Comparison of ENCODE assay signal across 11 cellular contexts in genomic region chr12:6460751-6461371, GRCh38. TPM values are rescaled to one million over a fixed set of nuclear protein-coding genes. Genes with fewer than 3 reads are reported as not detected.
DNase-seq lines count a peak whose midpoint lies in the region; ATAC-seq and TF ChIP-seq lines count a peak whose summit lies in the region.
"Had no signal": no experiment of that assay in that cellular context is flagged by ENCODE, and none has a peak within 500 bp of the region (broad histone marks: within the 10 kb centered on the region; RNA-seq: fewer than 3 reads in every experiment).

No MANE protein-coding gene starts in this region.

- WGBS in testis, 2 donors, result 91 to 92% methylated on average over 10 of the region's 10 CpGs

- H3K4me1 Mint-ChIP-seq in activated CD8-positive, alpha-beta T cell treated with anti-CD3 and anti-CD28 coated beads, Interleukin-2, amount 10 ng/mL, durations not matched to agents 7 days and 5 days (ENCODE audit: low read depth), result peaks cover 87% of the 10 kb centered on the region
- peaks cover 89% of the 10 kb centered on the region for H3K4me1 Mint-ChIP-seq in stimulated activated memory B cell treated with anti-CD40 and anti-IgM and Interleukin-4, amounts not matched to agents 10 μg/mL and 1 μg/mL and 100 μg/mL, for 72 hours

- TF ChIP-seq CTCF in testis (IDR thresholded peaks at IDR 0.05), result no peak

- no peaks in the 10 kb centered on the region for H3K9me3 Mint-ChIP-seq in activated CD8-positive, alpha-beta T cell treated with anti-CD3 and anti-CD28 coated beads, Interleukin-2, amount 10 ng/mL, durations not matched to agents 7 days and 5 days (ENCODE audit: insufficient read depth)
- no peaks in the 10 kb centered on the region for H3K9me3 Mint-ChIP-seq in stimulated activated memory B cell treated with anti-CD40 and anti-IgM and Interleukin-4, amounts not matched to agents 10 μg/mL and 1 μg/mL and 100 μg/mL, for 72 hours

- H3K4me3 ChIP-seq in Jurkat, Clone E6-1 (ENCODE audit: low read length), result peak overlapping the region; percentile 44
- no peak overlapping the region for H3K4me3 ChIP-seq in testis

- H3K4me3 Mint-ChIP-seq in activated CD8-positive, alpha-beta T cell treated with anti-CD3 and anti-CD28 coated beads, Interleukin-2, amount 10 ng/mL, durations not matched to agents 7 days and 5 days, result peak overlapping the region; percentile 71
- peak overlapping the region; percentile 34 for H3K4me3 Mint-ChIP-seq in stimulated activated memory B cell treated with anti-CD40 and anti-IgM and Interleukin-4, amounts not matched to agents 10 μg/mL and 1 μg/mL and 100 μg/mL, for 72 hours

- peak; percentile 35 for ATAC-seq in activated CD8-positive, alpha-beta T cell treated with anti-CD3 and anti-CD28 coated beads, Interleukin-2, amount 10 ng/mL, durations not matched to agents 7 days and 5 days
- ATAC-seq in left cardiac atrium (peak; percentile 33 to 62), HG03095 (IDR thresholded peaks at IDR 0.05; ENCODE audit: unreplicated experiment) (no peak)
- peak; percentile 1 for ATAC-seq in stimulated activated memory B cell treated with anti-CD40 and anti-IgM and Interleukin-4, amounts not matched to agents 10 μg/mL and 1 μg/mL and 100 μg/mL, for 72 hours

- H3K36me3 Mint-ChIP-seq in activated CD8-positive, alpha-beta T cell treated with anti-CD3 and anti-CD28 coated beads, Interleukin-2, amount 10 ng/mL, durations not matched to agents 7 days and 5 days (ENCODE audit: low read depth), result peaks cover 91% of the 10 kb centered on the region
- H3K36me3 Mint-ChIP-seq in stimulated activated memory B cell treated with anti-CD40 and anti-IgM and Interleukin-4, amounts not matched to agents 10 μg/mL and 1 μg/mL and 100 μg/mL, for 72 hours, result peaks cover 87% of the 10 kb centered on the region

- H3K9me3 ChIP-seq in testis, result no peaks in the 10 kb centered on the region

- H3K36me3 ChIP-seq in testis (ENCODE audit: low read depth, missing control alignments), result no peaks in the 10 kb centered on the region

- CTCF ChIA-PET in activated CD8-positive, alpha-beta T cell treated with anti-CD3 and anti-CD28 coated beads, Interleukin-2, amount 10 ng/mL, durations not matched to agents 7 days and 5 days (lab: Charles Lee), result interaction anchor here (1.0 to 10.9 kb wide), 10 partner anchors 9 to 182 kb away, joined by 3 to 288 read pairs (median 5); partner anchors contain the start of genes CD27, TAPBPL and VAMP1

- no peak for DNase-seq in Jurkat, Clone E6-1 (ENCODE audit: low read depth, low spot score)
- DNase-seq in activated CD8-positive, alpha-beta T cell treated with anti-CD3 and anti-CD28 coated beads, Interleukin-2, amount 10 ng/mL, durations not matched to agents 7 days and 5 days, result peak; percentile 52
- DNase-seq in left cardiac atrium (no peak), testis (no peak), NOMO-1 (lab: John Stamatoyannopoulos, UW; ENCODE audit: unreplicated experiment in 2 of 2) (no peak), GF-D8 (lab: John Stamatoyannopoulos, UW) (no peak)
- DNase-seq: NCI-H526 treated with DMSO at 0.1 percent for 48 hours had no signal

- intact Hi-C loops in left cardiac atrium (cut with DNase I), result loop anchor here in 1 of 2 donors (5.0 kb wide), 1 partner anchor 39 kb away; no protein-coding TSS in a partner anchor
- intact Hi-C loops in testis (cut with DNase I; ENCODE audit: low total_unique reads), result no loop called here

- H3K27ac ChIP-seq in testis, result no peak overlapping the region
- H3K27ac ChIP-seq: VCaP had no signal

- H3K4me1 ChIP-seq in testis, result no peaks in the 10 kb centered on the region

- POLR2A ChIA-PET in activated CD8-positive, alpha-beta T cell treated with anti-CD3 and anti-CD28 coated beads, Interleukin-2, amount 10 ng/mL, durations not matched to agents 7 days and 5 days (lab: Charles Lee), result interaction anchor here (0.8 to 8.0 kb wide), 13 partner anchors 9 to 124 kb away, joined by 3 to 103 read pairs (median 20); partner anchors contain the start of genes CD27, GAPDH, MRPL51 and TAPBPL

- peak overlapping the region; percentile 99 for H3K27ac Mint-ChIP-seq in activated CD8-positive, alpha-beta T cell treated with anti-CD3 and anti-CD28 coated beads, Interleukin-2, amount 10 ng/mL, durations not matched to agents 7 days and 5 days
- peak overlapping the region; percentile 94 for H3K27ac Mint-ChIP-seq in stimulated activated memory B cell treated with anti-CD40 and anti-IgM and Interleukin-4, amounts not matched to agents 10 μg/mL and 1 μg/mL and 100 μg/mL, for 72 hours

- TF ChIP-seq POLR2A in testis (IDR thresholded peaks at IDR 0.05), result no peak

- no peaks in the 10 kb centered on the region for H3K27me3 ChIP-seq in testis

- no peaks in the 10 kb centered on the region for H3K27me3 Mint-ChIP-seq in activated CD8-positive, alpha-beta T cell treated with anti-CD3 and anti-CD28 coated beads, Interleukin-2, amount 10 ng/mL, durations not matched to agents 7 days and 5 days (ENCODE audit: low read depth)
- H3K27me3 Mint-ChIP-seq in stimulated activated memory B cell treated with anti-CD40 and anti-IgM and Interleukin-4, amounts not matched to agents 10 μg/mL and 1 μg/mL and 100 μg/mL, for 72 hours, result no peaks in the 10 kb centered on the region

RNA-seq across cellular contexts. Expression of gene TAPBPL, which starts 9.0 kb away (rescaled TPM):
- 15.2 TPM for polyA plus RNA-seq in Jurkat, Clone E6-1 (2012; ENCODE audit: insufficient read depth, insufficient read length)
- total RNA-seq in activated CD8-positive, alpha-beta T cell treated with anti-CD3 and anti-CD28 coated beads, Interleukin-2, amount 10 ng/mL, durations not matched to agents 7 days and 5 days, result 10 to 100 TPM; 31.2 to 32.5 TPM
- 10 to 100 TPM; 11.8 to 15.2 TPM for total RNA-seq in left cardiac atrium
- total RNA-seq in testis, result 10 to 100 TPM; 18.4 to 29.8 TPM
- polyA plus RNA-seq in testis (ENCODE audit: insufficient read depth, low read depth, low replicate concordance), result 20.1 TPM

RNA-seq across cellular contexts. Expression of gene VAMP1, which starts 9.6 kb away (rescaled TPM):
- polyA plus RNA-seq in Jurkat, Clone E6-1 (2012; ENCODE audit: insufficient read depth, insufficient read length), result 26.8 TPM
- 10 to 100 TPM; 46.6 to 48.9 TPM for total RNA-seq in activated CD8-positive, alpha-beta T cell treated with anti-CD3 and anti-CD28 coated beads, Interleukin-2, amount 10 ng/mL, durations not matched to agents 7 days and 5 days
- 1 to 10 TPM; 3.6 to 6.2 TPM for total RNA-seq in left cardiac atrium
- 10 to 100 TPM; 15.0 to 18.3 TPM for total RNA-seq in testis
- 12.7 TPM for polyA plus RNA-seq in testis (ENCODE audit: insufficient read depth, low read depth, low replicate concordance)

RNA-seq across cellular contexts. Expression of gene CD27, which starts 16.1 kb away (rescaled TPM):
- polyA plus RNA-seq in Jurkat, Clone E6-1 (2012; ENCODE audit: insufficient read depth, insufficient read length), result 6.7 TPM
- total RNA-seq in activated CD8-positive, alpha-beta T cell treated with anti-CD3 and anti-CD28 coated beads, Interleukin-2, amount 10 ng/mL, durations not matched to agents 7 days and 5 days, result 100 to 1,000 TPM; 112 to 131 TPM
- total RNA-seq in left cardiac atrium (under 1 TPM; 0.26 to 0.35 TPM), testis (under 1 TPM in 1 of 2 donors, not detected in 1; 0.74 TPM)
- polyA plus RNA-seq in testis (ENCODE audit: insufficient read depth, low read depth, low replicate concordance), result 3.7 TPM
- total RNA-seq: chondrocyte had no signal

RNA-seq across cellular contexts. Expression of gene MRPL51, which starts 32.2 kb away (rescaled TPM):
- 450 TPM for polyA plus RNA-seq in Jurkat, Clone E6-1 (2012; ENCODE audit: insufficient read depth, insufficient read length)
- 100 to 1,000 TPM; 217 to 228 TPM for total RNA-seq in activated CD8-positive, alpha-beta T cell treated with anti-CD3 and anti-CD28 coated beads, Interleukin-2, amount 10 ng/mL, durations not matched to agents 7 days and 5 days
- total RNA-seq in left cardiac atrium (100 to 1,000 TPM; 202 to 203 TPM), testis (100 to 1,000 TPM; 106 to 135 TPM)
- 343 TPM for polyA plus RNA-seq in testis (ENCODE audit: insufficient read depth, low read depth, low replicate concordance)

RNA-seq across cellular contexts. Expression of gene NCAPD2, which starts 33.0 kb away (rescaled TPM):
- polyA plus RNA-seq in Jurkat, Clone E6-1 (2012; ENCODE audit: insufficient read depth, insufficient read length), result 88.5 TPM
- 100 to 1,000 TPM; 195 to 201 TPM for total RNA-seq in activated CD8-positive, alpha-beta T cell treated with anti-CD3 and anti-CD28 coated beads, Interleukin-2, amount 10 ng/mL, durations not matched to agents 7 days and 5 days
- total RNA-seq in left cardiac atrium (10 to 100 TPM; 12.4 to 15.8 TPM), testis (10 to 100 TPM; 42.9 to 43.1 TPM)
- polyA plus RNA-seq in testis (ENCODE audit: insufficient read depth, low read depth, low replicate concordance), result 46.6 TPM

Comparison
In these comparisons a context has a peak if more than half of its experiments do, and no peak if none do; other contexts are left out.
1. RNA of gene CD27, which starts 16.1 kb away (total RNA-seq): 112 to 131 TPM in activated CD8-positive, alpha-beta T cell treated with anti-CD3 and anti-CD28 coated beads, Interleukin-2, amount 10 ng/mL, durations not matched to agents 7 days and 5 days; 0.74 TPM in testis and 0.26 to 0.35 TPM in left cardiac atrium; every median in the first group is over 10 times any median in the second.